ENCODE assay signal across 8 cellular contexts in genomic region chr19:18543814-18544475, GRCh38. TPM values are rescaled to one million over a fixed set of nuclear protein-coding genes. Genes with fewer than 3 reads are reported as not detected.
DNase-seq lines count a peak whose midpoint lies in the region; ATAC-seq and TF ChIP-seq lines count a peak whose summit lies in the region.

No MANE protein-coding gene starts in this region.

- no TSS peak for BruUV-seq in OCI-LY7 (replicated peaks; lab: Mats Ljungman, UMichigan)

- no peaks in the 10 kb centered on the region for H4K20me1 ChIP-seq in OCI-LY7 (ENCODE audit: insufficient read depth, low read length)

- ATAC-seq in HG03439 (IDR thresholded peaks at IDR 0.05; ENCODE audit: unreplicated experiment): peak; percentile 68

- H2AFZ ChIP-seq in OCI-LY7 (ENCODE audit: low read length) (peak overlapping the region; percentile 85), neuron (ENCODE audit: low read depth, low read length) (no peak overlapping the region)

- POLR2A ChIA-PET in OCI-LY7 (lab: Charles Lee): interaction anchor here (0.8 to 1.8 kb wide), 11 partner anchors 9 to 120 kb away, joined by 3 to 16 read pairs (median 4); partner anchors contain the start of genes ELL, KXD1, REX1BD and UBA52

- H3K4me2 ChIP-seq in OCI-LY7 (ENCODE audit: low read length): peak overlapping the region; percentile 97

- H3K4me3 ChIP-seq in OCI-LY7 (ENCODE audit: low read depth, low read length, poor library complexity, severe bottlenecking): peak overlapping the region; percentile 76
- peak overlapping the region; percentile 28 for H3K4me3 ChIP-seq in neuron (ENCODE audit: low read length)
- H3K4me3 ChIP-seq in tibial artery: peak overlapping the region; percentile 95 to 99

- peaks cover 12% of the 10 kb centered on the region for H3K79me2 ChIP-seq in OCI-LY7 (ENCODE audit: insufficient read depth, low read depth, low read length)

- peak overlapping the region; percentile 78 for H3K27ac ChIP-seq in C4-2B
- H3K27ac ChIP-seq in OCI-LY7 (ENCODE audit: low read depth, low read length, poor library complexity, severe bottlenecking): peak overlapping the region; percentile 54
- peak overlapping the region; percentile 92 to 96 for H3K27ac ChIP-seq in tibial artery

- DNase-seq in GM19238 (ENCODE audit: insufficient read length, low spot score) (peak; percentile 75), OCI-LY7 (ENCODE audit: low spot score) (peak; percentile 92), activated T-cell treated with anti-CD3 and anti-CD28 coated beads for 48 hours (ENCODE audit: low read depth) (peak; percentile 63), fibroblast of peridontal ligament (ENCODE audit: extremely low read depth) (peak; percentile 46), tibial artery (no peak)

- no peaks in the 10 kb centered on the region for H3K27me3 ChIP-seq in neuron (ENCODE audit: insufficient read depth, low read length)
- H3K27me3 ChIP-seq in tibial artery: peaks cover 0 to 4% of the 10 kb centered on the region in 2 donors

- H3K4me1 ChIP-seq in OCI-LY7 (ENCODE audit: insufficient read depth, low read length, poor library complexity, severe bottlenecking) (peaks cover 19% of the 10 kb centered on the region), neuron (ENCODE audit: insufficient read depth, low read length) (peaks cover 10% of the 10 kb centered on the region), tibial artery (peaks cover 0 to 27% (median 18%) of the 10 kb centered on the region in 4 donors)

- H3K9me3 ChIP-seq in OCI-LY7 (ENCODE audit: low read length): no peaks in the 10 kb centered on the region
- no peaks in the 10 kb centered on the region for H3K9me3 ChIP-seq in neuron (ENCODE audit: low read length)
- H3K9me3 ChIP-seq in tibial artery: no peaks in the 10 kb centered on the region

- TF ChIP-seq CTCF in C4-2B (conservative IDR thresholded peaks at IDR 0.05): no peak
- peak; percentile 64 for TF ChIP-seq CTCF in OCI-LY7 (conservative IDR thresholded peaks at IDR 0.05; ENCODE audit: low read length)
- TF ChIP-seq CTCF in tibial artery (IDR thresholded peaks at IDR 0.05): no peak

- intact Hi-C loops in OCI-LY7 (cut with micrococcal nuclease; ENCODE audit: unreplicated experiment) (loop anchor here (1.0 to 2.0 kb wide), 2 partner anchors 22 to 45 kb away; partner anchors contain the start of genes ELL and REX1BD), tibial artery (cut with DNase I; ENCODE audit: low total_unique reads) (no loop called here)

- peaks cover 27% of the 10 kb centered on the region for H3K36me3 ChIP-seq in OCI-LY7 (ENCODE audit: insufficient read depth, low read length)
- peaks cover 20% of the 10 kb centered on the region for H3K36me3 ChIP-seq in neuron (ENCODE audit: insufficient read depth, low read length)
- peaks cover 24 to 28% (median 28%) of the 10 kb centered on the region in 3 donors for H3K36me3 ChIP-seq in tibial artery

- H3K9me2 ChIP-seq in OCI-LY7 (ENCODE audit: insufficient read depth, low read length): no peaks in the 10 kb centered on the region

- CTCF ChIA-PET in OCI-LY7 (lab: Charles Lee; ENCODE audit: unreplicated experiment): interaction anchor here (0.5 to 1.4 kb wide), 4 partner anchors 8 to 50 kb away, joined by 3 to 7 read pairs (median 4); partner anchors contain the start of gene ELL

RNA-seq across cellular contexts. Expression of gene FKBP8, which starts 0.6 kb away (rescaled TPM):
- 159 and 200 TPM in 2 replicates for total RNA-seq in OCI-LY7 (2014; rRNA removed; shearing (Covaris generic))
- total RNA-seq in OCI-LY7 (2022): 189 and 201 TPM in 2 replicates

RNA-seq across cellular contexts. Expression of gene KXD1, which starts 13.7 kb away (rescaled TPM):
- 96.0 and 99.8 TPM in 2 replicates for total RNA-seq in OCI-LY7 (2014; rRNA removed; shearing (Covaris generic))
- 96.7 and 101 TPM in 2 replicates for total RNA-seq in OCI-LY7 (2022)

RNA-seq across cellular contexts. Expression of gene ELL, which starts 22.1 kb away (rescaled TPM):
- 14.4 and 18.7 TPM in 2 replicates for total RNA-seq in OCI-LY7 (2014; rRNA removed; shearing (Covaris generic))
- total RNA-seq in OCI-LY7 (2022): 24.6 and 26.5 TPM in 2 replicates

RNA-seq across cellular contexts. Expression of gene UBA52, which starts 27.7 kb away (rescaled TPM):
- 1,188 and 1,580 TPM in 2 replicates for total RNA-seq in OCI-LY7 (2014; rRNA removed; shearing (Covaris generic))
- total RNA-seq in OCI-LY7 (2022): 1,496 and 1,653 TPM in 2 replicates

RNA-seq across cellular contexts. Expression of gene REX1BD, which starts 44.7 kb away (rescaled TPM):
- 122 and 126 TPM in 2 replicates for total RNA-seq in OCI-LY7 (2014; rRNA removed; shearing (Covaris generic))
- 84.6 and 88.8 TPM in 2 replicates for total RNA-seq in OCI-LY7 (2022)

Comparison
In these comparisons a context has a peak if more than half of its experiments do, and no peak if none do; other contexts are left out.
1. DNase-seq: peak in GM19238 (single experiment), OCI-LY7 (single experiment), activated T-cell treated with anti-CD3 and anti-CD28 coated beads for 48 hours (single experiment) and fibroblast of peridontal ligament (single experiment); none in tibial artery (0 of 2).
2. H3K4me3 ChIP-seq: peak in every context shown above with its lines; median percentile 97 in tibial artery; 76 in OCI-LY7; 28 in neuron.
3. Peak in every context shown above with its lines, with median percentiles within 50 percentile points of each other: H3K27ac ChIP-seq.